20 cellular contexts compared by ENCODE assay signal in the genomic region with DNA sequence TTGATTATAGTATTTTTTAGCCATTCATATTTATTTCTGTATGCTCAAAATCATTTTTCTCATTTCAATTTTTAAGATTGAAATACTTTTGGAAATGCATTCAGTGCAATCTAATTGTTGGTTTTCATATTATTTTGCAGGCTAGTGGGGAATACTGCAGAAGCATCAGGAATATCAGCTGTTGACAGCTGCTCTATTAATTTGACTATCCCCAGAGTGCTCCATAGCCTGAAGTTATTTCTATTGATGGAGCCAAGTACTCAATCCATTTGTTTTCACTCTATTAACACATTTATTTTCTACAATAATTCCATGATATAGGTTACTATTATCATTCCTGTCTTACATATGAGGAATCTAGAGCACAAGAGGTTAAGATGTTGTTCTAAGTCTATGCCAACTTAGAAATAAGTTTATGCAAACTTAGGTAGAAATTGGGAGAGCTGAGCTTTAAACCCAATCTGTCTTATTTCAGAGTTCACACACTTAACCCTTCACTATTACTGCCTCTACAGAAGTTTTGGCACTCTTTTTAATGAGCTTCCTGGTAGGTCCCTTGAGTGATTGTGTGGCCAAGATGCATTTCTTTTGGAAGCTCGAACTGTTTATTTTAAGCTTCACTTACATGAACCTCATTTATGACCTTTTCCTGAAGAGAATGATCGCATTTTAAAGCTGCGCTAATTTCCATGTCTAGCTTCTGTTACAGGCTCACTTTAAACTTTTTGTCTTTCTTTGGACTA.
"Had no signal": no experiment of that assay in that cellular context is flagged by ENCODE, and none has a peak within 500 bp of the region (broad histone marks: within the 10 kb centered on the region; RNA-seq: fewer than 3 reads in every experiment).

No MANE protein-coding gene starts in this region.

- H3K36me3 ChIP-seq: lower lobe of right lung, prostate gland, suprapubic skin, transverse colon, vagina had no signal

- H3K9me3 Mint-ChIP-seq: activated CD4-positive, alpha-beta memory T cell treated with anti-CD3 and anti-CD28 coated beads, Interleukin-2, amount 10 ng/mL, durations not matched to agents 7 days and 5 days; activated T-helper 2 cell treated with anti-CD3 and anti-CD28 coated beads, Interferon-gamma antibody, Interleukin-2, Interleukin-4, amounts not matched to agents 10 μg/mL and 5 μg/mL and 100 μg/mL, durations not matched to agents 14 hours and 24 hours and 36 hours; stimulated activated naive CD8-positive, alpha-beta T cell treated with anti-CD3 and anti-CD28 coated beads, Interleukin-15, amount 100 ng/mL, for 72 hours had no signal

- H3K79me2 ChIP-seq: hepatocyte had no signal

- H3K27ac ChIP-seq: hepatocyte, lower lobe of right lung, prostate gland, suprapubic skin, transverse colon, vagina had no signal

- H3K4me3 ChIP-seq: hepatocyte, lower lobe of right lung, prostate gland, suprapubic skin, transverse colon, vagina had no signal

- H3K27me3 Mint-ChIP-seq: activated CD4-positive, alpha-beta memory T cell treated with anti-CD3 and anti-CD28 coated beads, Interleukin-2, amount 10 ng/mL, durations not matched to agents 7 days and 5 days; activated CD8-positive, alpha-beta memory T cell treated with anti-CD3 and anti-CD28 coated beads, Interleukin-2, amount 10 ng/mL, durations not matched to agents 7 days and 5 days; brain; stimulated activated naive CD8-positive, alpha-beta T cell treated with anti-CD3 and anti-CD28 coated beads, Interleukin-15, amount 100 ng/mL, for 72 hours; T-cell had no signal

- H3K27me3 ChIP-seq: hepatocyte, suprapubic skin, transverse colon, vagina had no signal

- H2AFZ ChIP-seq: hepatocyte had no signal

- ATAC-seq: activated CD8-positive, alpha-beta memory T cell treated with anti-CD3 and anti-CD28 coated beads, Interleukin-2, amount 10 ng/mL, durations not matched to agents 7 days and 5 days; esophagus mucosa; lower lobe of right lung; stimulated activated naive CD8-positive, alpha-beta T cell treated with anti-CD3 and anti-CD28 coated beads, Interleukin-15, amount 100 ng/mL, for 72 hours; T-cell had no signal

- H3K9me3 ChIP-seq: lower lobe of right lung, prostate gland, suprapubic skin, transverse colon, vagina had no signal

- H3K4me1 Mint-ChIP-seq: activated CD4-positive, alpha-beta memory T cell treated with anti-CD3 and anti-CD28 coated beads, Interleukin-2, amount 10 ng/mL, durations not matched to agents 7 days and 5 days; activated CD8-positive, alpha-beta memory T cell treated with anti-CD3 and anti-CD28 coated beads, Interleukin-2, amount 10 ng/mL, durations not matched to agents 7 days and 5 days; stimulated activated naive CD8-positive, alpha-beta T cell treated with anti-CD3 and anti-CD28 coated beads, Interleukin-15, amount 100 ng/mL, for 72 hours; T-cell had no signal

- H3K27ac Mint-ChIP-seq: activated CD4-positive, alpha-beta memory T cell treated with anti-CD3 and anti-CD28 coated beads, Interleukin-2, amount 10 ng/mL, durations not matched to agents 7 days and 5 days; activated CD8-positive, alpha-beta memory T cell treated with anti-CD3 and anti-CD28 coated beads, Interleukin-2, amount 10 ng/mL, durations not matched to agents 7 days and 5 days; activated T-helper 2 cell treated with anti-CD3 and anti-CD28 coated beads, Interferon-gamma antibody, Interleukin-2, Interleukin-4, amounts not matched to agents 10 μg/mL and 5 μg/mL and 100 μg/mL, durations not matched to agents 14 hours and 24 hours and 36 hours; brain; nephron progenitor cell; stimulated activated naive CD8-positive, alpha-beta T cell treated with anti-CD3 and anti-CD28 coated beads, Interleukin-15, amount 100 ng/mL, for 72 hours; T-cell had no signal

- H3K36me3 Mint-ChIP-seq: activated CD8-positive, alpha-beta memory T cell treated with anti-CD3 and anti-CD28 coated beads, Interleukin-2, amount 10 ng/mL, durations not matched to agents 7 days and 5 days; brain; T-cell had no signal

- H3K4me1 ChIP-seq: lower lobe of right lung, prostate gland, suprapubic skin had no signal

- H3K4me2 ChIP-seq: hepatocyte had no signal

- DNase-seq: activated CD4-positive, alpha-beta memory T cell treated with anti-CD3 and anti-CD28 coated beads, Interleukin-2, amount 10 ng/mL, durations not matched to agents 7 days and 5 days; activated CD4-positive, alpha-beta T cell treated with anti-CD3 and anti-CD28 coated beads for 48 hours; activated CD4-positive, CD25-positive, alpha-beta regulatory T cell; activated CD8-positive, alpha-beta memory T cell treated with anti-CD3 and anti-CD28 coated beads, Interleukin-2, amount 10 ng/mL, durations not matched to agents 7 days and 5 days; activated naive CD4-positive, alpha-beta T cell treated with Interleukin-2 at 50 U/mL for 16 hours; central memory CD4-positive, alpha-beta T cell; lower lobe of right lung; nephron progenitor cell; right cardiac atrium; stimulated activated CD4-positive, alpha-beta T cell treated with anti-CD3 and anti-CD28 coated beads, Interleukin-2, amount 100 ng/mL, for 48 hours; stimulated activated naive CD8-positive, alpha-beta T cell treated with anti-CD3 and anti-CD28 coated beads, Interleukin-15, amount 100 ng/mL, for 72 hours; T-cell; transverse colon had no signal

- H3K4me3 Mint-ChIP-seq: activated CD4-positive, alpha-beta memory T cell treated with anti-CD3 and anti-CD28 coated beads, Interleukin-2, amount 10 ng/mL, durations not matched to agents 7 days and 5 days; activated CD8-positive, alpha-beta memory T cell treated with anti-CD3 and anti-CD28 coated beads, Interleukin-2, amount 10 ng/mL, durations not matched to agents 7 days and 5 days; brain; nephron progenitor cell; stimulated activated naive CD8-positive, alpha-beta T cell treated with anti-CD3 and anti-CD28 coated beads, Interleukin-15, amount 100 ng/mL, for 72 hours; T-cell had no signal
